Comparison of ENCODE assay signal across 10 cellular contexts in genomic region chr3:32413845-32414526, GRCh38. TPM values are rescaled to one million over a fixed set of nuclear protein-coding genes. Genes with fewer than 3 reads are reported as not detected.
DNase-seq lines count a peak whose midpoint lies in the region; ATAC-seq and TF ChIP-seq lines count a peak whose summit lies in the region.
"Had no signal": no experiment of that assay in that cellular context is flagged by ENCODE, and none has a peak within 500 bp of the region (broad histone marks: within the 10 kb centered on the region; RNA-seq: fewer than 3 reads in every experiment).

No MANE protein-coding gene starts in this region.

- CTCF ChIA-PET in activated CD8-positive, alpha-beta T cell treated with anti-CD3 and anti-CD28 coated beads for 36 hours (lab: Charles Lee), result interaction anchor here (1.1 to 7.9 kb wide), 10 partner anchors 8 to 54 kb away, joined by 3 to 47 read pairs (median 4); no protein-coding TSS in a partner anchor

- ATAC-seq in activated CD8-positive, alpha-beta T cell treated with anti-CD3 and anti-CD28 coated beads for 36 hours, result peak; percentile 25
- ATAC-seq in psoas muscle (no peak), GM18519 (IDR thresholded peaks at IDR 0.05; ENCODE audit: low FRiP score, unreplicated experiment) (no peak)

- H3K4me1 Mint-ChIP-seq in activated CD8-positive, alpha-beta T cell treated with anti-CD3 and anti-CD28 coated beads for 36 hours (ENCODE audit: low read depth), result peaks cover 69% of the 10 kb centered on the region

- no peak for TF ChIP-seq CTCF in DOHH2 (IDR thresholded peaks at IDR 0.05; ENCODE audit: low read depth, low read length, poor library complexity, severe bottlenecking)
- TF ChIP-seq CTCF in activated CD8-positive, alpha-beta T cell treated with anti-CD3 and anti-CD28 coated beads for 36 hours (IDR thresholded peaks at IDR 0.05), result no peak
- no peak for TF ChIP-seq CTCF in psoas muscle (IDR thresholded peaks at IDR 0.05)

- H3K36me3 ChIP-seq in BLaER1 (peaks cover 67% of the 10 kb centered on the region), DOHH2 (ENCODE audit: control insufficient read depth, low read length) (no peaks in the 10 kb centered on the region), iPS-20b (ENCODE audit: insufficient read depth, low read depth, low read length) (no peaks in the 10 kb centered on the region), psoas muscle (ENCODE audit: insufficient read depth in 1 of 2, low read depth in 1 of 2) (no peaks in the 10 kb centered on the region)
- H3K36me3 ChIP-seq: prostate gland had no signal

- H3K9me2 ChIP-seq in DOHH2 (replicated peaks; ENCODE audit: control insufficient read depth, low read length), result no peaks in the 10 kb centered on the region

- no peak for DNase-seq in activated CD8-positive, alpha-beta T cell treated with anti-CD3 and anti-CD28 coated beads for 36 hours
- DNase-seq in MV-4-11 (lab: John Stamatoyannopoulos, UW) (no peak), psoas muscle (no peak)
- DNase-seq in stimulated activated naive CD4-positive, alpha-beta T cell treated with Interleukin-2 at 50 U/mL for 16 hours (lab: John Stamatoyannopoulos, UW), result no peak
- DNase-seq: NCI-H146 had no signal

- H3K9ac ChIP-seq in BLaER1 (no peak overlapping the region), iPS-20b (ENCODE audit: low read depth, low read length) (peak overlapping the region; percentile 34; the same call in 1 of the 2 replicates)

- intact Hi-C loops in activated CD8-positive, alpha-beta T cell treated with anti-CD3 and anti-CD28 coated beads for 36 hours (cut with micrococcal nuclease), result no loop called here
- intact Hi-C loops in psoas muscle (cut with DNase I), result no loop called here

- POLR2A ChIA-PET in activated CD8-positive, alpha-beta T cell treated with anti-CD3 and anti-CD28 coated beads for 36 hours (lab: Charles Lee), result interaction anchor here (0.7 to 1.7 kb wide), 9 partner anchors 9 to 100 kb away, joined by 3 to 8 read pairs (median 3); no protein-coding TSS in a partner anchor

- H3K27ac Mint-ChIP-seq in activated CD8-positive, alpha-beta T cell treated with anti-CD3 and anti-CD28 coated beads for 36 hours, result peak overlapping the region; percentile 92

- H3K79me2 ChIP-seq in DOHH2 (ENCODE audit: control insufficient read depth, low read length), result no peaks in the 10 kb centered on the region

- H3F3A ChIP-seq in DOHH2 (ENCODE audit: control insufficient read depth, insufficient read depth), result no peaks in the 10 kb centered on the region

- H3K4me3 ChIP-seq in BLaER1 (no peak overlapping the region), DOHH2 (ENCODE audit: low read length) (no peak overlapping the region), iPS-20b (ENCODE audit: low read length) (peak overlapping the region; percentile 10; the same call in 1 of the 2 replicates), psoas muscle (no peak overlapping the region)
- H3K4me3 ChIP-seq: prostate gland had no signal

- peaks cover 22% of the 10 kb centered on the region for H3K36me3 Mint-ChIP-seq in activated CD8-positive, alpha-beta T cell treated with anti-CD3 and anti-CD28 coated beads for 36 hours (ENCODE audit: low read depth)

- H4K20me1 ChIP-seq in BLaER1 (peaks cover 79% of the 10 kb centered on the region), DOHH2 (ENCODE audit: control insufficient read depth, insufficient read depth, low read depth, low read length) (no peaks in the 10 kb centered on the region)

- H3K4me1 ChIP-seq in BLaER1, result peaks cover 72% of the 10 kb centered on the region
- peaks cover 38% of the 10 kb centered on the region for H3K4me1 ChIP-seq in DOHH2 (ENCODE audit: control insufficient read depth, low read length)
- H3K4me1 ChIP-seq in iPS-20b (ENCODE audit: insufficient read depth, low read length), result peaks cover 42% of the 10 kb centered on the region
- H3K4me1 ChIP-seq in psoas muscle, result no peaks in the 10 kb centered on the region
- H3K4me1 ChIP-seq: prostate gland had no signal

- H3K27me3 ChIP-seq in BLaER1 (no peaks in the 10 kb centered on the region), DOHH2 (ENCODE audit: control insufficient read depth, low read length) (no peaks in the 10 kb centered on the region), iPS-20b (ENCODE audit: insufficient read depth, low read length) (no peaks in the 10 kb centered on the region), psoas muscle (ENCODE audit: insufficient read depth in 3 of 3, low read length in 2 of 3) (no peaks in the 10 kb centered on the region)

- H3K9me3 Mint-ChIP-seq in activated CD8-positive, alpha-beta T cell treated with anti-CD3 and anti-CD28 coated beads for 36 hours, result no peaks in the 10 kb centered on the region

- H3K4me3 Mint-ChIP-seq in activated CD8-positive, alpha-beta T cell treated with anti-CD3 and anti-CD28 coated beads for 36 hours, result peak overlapping the region; percentile 39

- H3K4me2 ChIP-seq in BLaER1 (peak overlapping the region; percentile 49), DOHH2 (ENCODE audit: low read length) (peak overlapping the region; percentile 11; the same call in 1 of the 2 replicates)

- WGBS in psoas muscle, 3 donors, result 73 to 93% (median 89%) methylated on average over 10 of the region's 10 CpGs

- H3K9me3 ChIP-seq in BLaER1 (peaks cover 5% of the 10 kb centered on the region; the same call in 1 of the 2 replicates), DOHH2 (ENCODE audit: control insufficient read depth, insufficient read depth, low read length) (no peaks in the 10 kb centered on the region), iPS-20b (ENCODE audit: insufficient read depth, low read depth, low read length) (peaks cover 5% of the 10 kb centered on the region), psoas muscle (no peaks in the 10 kb centered on the region)
- H3K9me3 ChIP-seq: prostate gland had no signal

- 0 out of 2 replicates have a peak overlapping the region, but pooled peaks have one; percentile 16 for H3K27ac ChIP-seq in BLaER1
- no peak overlapping the region for H3K27ac ChIP-seq in DOHH2 (ENCODE audit: low read depth, low read length)
- H3K27ac ChIP-seq in iPS-20b (ENCODE audit: low read length), result peak overlapping the region; percentile 25
- H3K27ac ChIP-seq in psoas muscle, result no peak overlapping the region
- H3K27ac ChIP-seq: prostate gland had no signal

- H3K27me3 Mint-ChIP-seq in activated CD8-positive, alpha-beta T cell treated with anti-CD3 and anti-CD28 coated beads for 36 hours, result no peaks in the 10 kb centered on the region

RNA-seq across cellular contexts. Expression of gene CMTM7, which starts 22.3 kb away (rescaled TPM):
- total RNA-seq in activated CD8-positive, alpha-beta T cell treated with anti-CD3 and anti-CD28 coated beads for 36 hours, result 10 to 100 TPM; 36.1 to 37.2 TPM
- 10 to 100 TPM in 1 of 4 donors, 1 to 10 TPM in 3; 2.6 to 18.5 (median 6.1) TPM for total RNA-seq in psoas muscle
- polyA plus RNA-seq in psoas muscle, result 1 to 10 TPM in 2 of 3 donors, under 1 TPM in 1; 0.65 to 2.6 (median 1.9) TPM

Comparison
In these comparisons a context has a peak if more than half of its experiments do, and no peak if none do; other contexts are left out.
1. H3K27ac ChIP-seq: peak in BLaER1 (single experiment) and iPS-20b (single experiment); none in DOHH2 (single experiment) and psoas muscle (single experiment).